ENCODE assay signal across 5 cellular contexts in genomic region chr10:103163766-103164403, GRCh38. TPM values are rescaled to one million over a fixed set of nuclear protein-coding genes. Genes with fewer than 3 reads are reported as not detected.
A peak's percentile ranks its signal among the peaks of the same experiment; 100 is the strongest.
DNase-seq lines count a peak whose midpoint lies in the region; ATAC-seq, FAIRE-seq and TF ChIP-seq lines count a peak whose summit lies in the region.
"Not testable (repeated sequence)": the region's sequence is repeated elsewhere in the genome, so short reads cannot be mapped to it uniquely, and the experiment has no call there.

No MANE protein-coding gene starts in this region.

- H3K4me1 ChIP-seq in PC-3 (ENCODE audit: insufficient read depth, low read length) (peaks cover 12% of the 10 kb centered on the region), HepG2 (ENCODE audit: insufficient read depth, low read length) (peaks cover 10% of the 10 kb centered on the region)
- not testable (repeated sequence) for H3K4me1 ChIP-seq in trophoblast cell (ENCODE audit: control insufficient read depth in 1 of 2, insufficient read depth in 2 of 2, low read length in 2 of 2)

- not testable (repeated sequence) for H4K12ac ChIP-seq in trophoblast cell (ENCODE audit: low read depth, low read length)

- H3K23ac ChIP-seq in trophoblast cell (ENCODE audit: low read length), result not testable (repeated sequence)

- not testable (repeated sequence) for H3K27me3 Mint-ChIP-seq in chondrocyte (ENCODE audit: low read depth)

- H2AFZ ChIP-seq in PC-3 (ENCODE audit: low read length); HepG2 (ENCODE audit: low read length); trophoblast cell (ENCODE audit: insufficient read depth, low read length, poor library complexity): not testable (repeated sequence)

- H4K91ac ChIP-seq in trophoblast cell (ENCODE audit: low read depth, low read length), result not testable (repeated sequence)

- not testable (repeated sequence) for TF ChIP-seq POLR2A in HepG2 (IDR thresholded peaks at IDR 0.05; ENCODE audit: insufficient read depth in 1 of 2, low read depth in 2 of 2, low read length in 2 of 2)

- TF ChIP-seq EP300 in Ishikawa (IDR thresholded peaks at IDR 0.05; ENCODE audit: borderline replicate concordance); HepG2 (IDR thresholded peaks at IDR 0.05; ENCODE audit: low read depth in 2 of 2, low read length in 2 of 2); HepG2 (CRISPR knock-in tag; IDR thresholded peaks at IDR 0.05; ENCODE audit: borderline replicate concordance): not testable (repeated sequence)

- not testable (repeated sequence) for FAIRE-seq in HepG2 (lab: Jason Lieb, UNC)

- H3K27me3 ChIP-seq in PC-3 (ENCODE audit: low read length); HepG2 (ENCODE audit: control insufficient read depth in 1 of 2, insufficient read depth in 2 of 2, low read length in 2 of 2); trophoblast cell (ENCODE audit: insufficient read depth, low read length): not testable (repeated sequence)

- H3K4me3 Mint-ChIP-seq in chondrocyte (ENCODE audit: unreplicated experiment), result not testable (repeated sequence)

- intact Hi-C loops in PC-3 (cut with micrococcal nuclease); HepG2 (cut with micrococcal nuclease; ENCODE audit: unreplicated experiment): not testable (repeated sequence)

- POLR2A ChIA-PET in PC-3 (lab: Charles Lee; ENCODE audit: unreplicated experiment), result not testable (repeated sequence)
- POLR2A ChIA-PET in HepG2 (lab: Yijun Ruan, JAX), result interaction anchor here (1.6 kb wide), 1 partner anchor 10 kb away, joined by 7 read pairs; no protein-coding TSS in a partner anchor

- in situ Hi-C loops in HepG2 (cut with HindIII; ENCODE audit: extremely low pct_ligation_motif_present, low pct_unique_long_range_greater_than_20kb), result not testable (repeated sequence)

- not testable (repeated sequence) for H3K79me1 ChIP-seq in trophoblast cell (ENCODE audit: low read length)

- not testable (repeated sequence) for H3K9me3 ChIP-seq in PC-3 (ENCODE audit: low read length); HepG2 (ENCODE audit: low read length); trophoblast cell (ENCODE audit: insufficient read depth, low read depth, low read length)

- H3K79me2 ChIP-seq in PC-3 (ENCODE audit: low read length), result peaks cover 37% of the 10 kb centered on the region
- H3K79me2 ChIP-seq in HepG2 (ENCODE audit: insufficient read depth, low read length); trophoblast cell (ENCODE audit: control insufficient read depth, insufficient read depth, low read length, poor library complexity): not testable (repeated sequence)

- H4K8ac ChIP-seq in trophoblast cell (ENCODE audit: low read depth, low read length), result not testable (repeated sequence)

- not testable (repeated sequence) for TF ChIP-seq RAD21 in Ishikawa (IDR thresholded peaks at IDR 0.05; ENCODE audit: low read depth); HepG2 (CRISPR knock-in tag; IDR thresholded peaks at IDR 0.05)

- CTCF ChIA-PET in PC-3 (lab: Charles Lee), result interaction anchor here (0.7 kb wide), 2 partner anchors 58 to 67 kb away, joined by 3 to 19 read pairs; no protein-coding TSS in a partner anchor
- CTCF ChIA-PET in HepG2 (lab: Yijun Ruan, JAX; ENCODE audit: low intra/inter-chr PET ratio, low total read pairs), result not testable (repeated sequence)

- H3K27ac ChIP-seq in PC-3 (ENCODE audit: low read length); HepG2 (ENCODE audit: extremely low read length, insufficient read depth, low read length); trophoblast cell (ENCODE audit: low read depth, low read length): not testable (repeated sequence)

- H3K18ac ChIP-seq in trophoblast cell (ENCODE audit: low read length), result not testable (repeated sequence)

- not testable (repeated sequence) for H3K14ac ChIP-seq in trophoblast cell (ENCODE audit: low read length)

- H4K20me1 ChIP-seq in PC-3 (ENCODE audit: low read length); HepG2 (ENCODE audit: insufficient read depth, low read length): not testable (repeated sequence)

- H2BK120ac ChIP-seq in trophoblast cell (ENCODE audit: insufficient read depth, low read length, poor library complexity), result not testable (repeated sequence)

- not testable (repeated sequence) for H3K36me3 ChIP-seq in PC-3 (ENCODE audit: low read depth, low read length)
- peaks cover 0 to 14% of the 10 kb centered on the region in 2 experiments; a peak in 2 of 5 replicates for H3K36me3 ChIP-seq in HepG2 (replicated peaks in 1 of 2; ENCODE audit: control insufficient read depth in 1 of 2, insufficient read depth in 2 of 2, low read length in 2 of 2)
- peaks cover 2 to 14% of the 10 kb centered on the region in 2 experiments for H3K36me3 ChIP-seq in trophoblast cell (ENCODE audit: control insufficient read depth in 1 of 2, insufficient read depth in 2 of 2, low read length in 2 of 2)

- not testable (repeated sequence) for H3K4me2 ChIP-seq in PC-3 (ENCODE audit: low read length); HepG2 (ENCODE audit: low read depth, low read length); trophoblast cell (ENCODE audit: low read length)

- not testable (repeated sequence) for H3K4ac ChIP-seq in trophoblast cell (ENCODE audit: low read depth, low read length)

- H3K9me3 Mint-ChIP-seq in chondrocyte (ENCODE audit: low read depth), result not testable (repeated sequence)

- H3F3A ChIP-seq in PC-3 (ENCODE audit: low read length, unreplicated experiment), result not testable (repeated sequence)

- peak; percentile 66 for DNase-seq in PC-3
- not testable (repeated sequence) for DNase-seq in chondrocyte (ENCODE audit: low spot score); HepG2 (ENCODE audit: low spot score)
- peak; percentile 24 to 49 for DNase-seq in trophoblast cell

- not testable (repeated sequence) for H2BK5ac ChIP-seq in trophoblast cell (ENCODE audit: low read depth, low read length, poor library complexity)

- not testable (repeated sequence) for ATAC-seq in PC-3, HepG2

- WGBS in HepG2 (ENCODE audit: low lambda C conversion rate), result 88% methylated on average over 9 of the region's 9 CpGs
- no CpG with 5 or more reads among the region's 9 CpGs for WGBS in trophoblast cell (ENCODE audit: extremely low coverage, insufficient coverage, insufficient read length)

- H2AK5ac ChIP-seq in trophoblast cell (ENCODE audit: low read length), result not testable (repeated sequence)

- H3K4me1 Mint-ChIP-seq in chondrocyte (ENCODE audit: low read depth), result not testable (repeated sequence)

- not testable (repeated sequence) for H3K4me3 ChIP-seq in PC-3 (ENCODE audit: low read length); HepG2 (replicated peaks in 1 of 3; ENCODE audit: insufficient read depth in 1 of 3, low read depth in 2 of 3, low read length in 3 of 3); trophoblast cell (ENCODE audit: low read depth, low read length)

- not testable (repeated sequence) for TF ChIP-seq CTCF in PC-3 (conservative IDR thresholded peaks at IDR 0.05; ENCODE audit: low read depth, low read length); chondrocyte (IDR thresholded peaks at IDR 0.05); HepG2 (CRISPR knock-in tag; IDR thresholded peaks at IDR 0.05)

- H3K9me2 ChIP-seq in PC-3 (replicated peaks; ENCODE audit: low read length), result not testable (repeated sequence)

- peak overlapping the region; percentile 8 for H3K27ac Mint-ChIP-seq in chondrocyte (ENCODE audit: unreplicated experiment)

- peaks cover 12% of the 10 kb centered on the region for H3K36me3 Mint-ChIP-seq in chondrocyte (ENCODE audit: low read depth)

- H3K9ac ChIP-seq in PC-3 (ENCODE audit: low read length); HepG2 (ENCODE audit: insufficient read depth, low read depth, low read length); trophoblast cell (ENCODE audit: low read length): not testable (repeated sequence)

- H2BK12ac ChIP-seq in trophoblast cell (ENCODE audit: low read length), result not testable (repeated sequence)

- not testable (repeated sequence) for BruUV-seq in PC-3 (replicated peaks; lab: Mats Ljungman, UMichigan); HepG2 (replicated peaks; lab: Mats Ljungman, UMichigan)

TF ChIP-seq in Ishikawa, 13 proteins besides CTCF, POLR2A, EP300 and RAD21:
- TF ChIP-seq CEBPB (IDR thresholded peaks at IDR 0.05), result 0 out of 2 replicates have a peak, but pooled peaks have one; percentile 41

RNA-seq across cellular contexts. Expression of gene NT5C2, which starts 29.2 kb away (rescaled TPM):
- total RNA-seq in PC-3 (2014; rRNA removed), result 48.3 and 74.6 TPM in 2 replicates
- 73.5 to 81.0 TPM (median 78.7 TPM) in 3 replicates for total RNA-seq in chondrocyte
- total RNA-seq in HepG2 (2016; rRNA removed; fragmentation: Illumina TruSeq; extraction: Trizol), result 40.6 and 51.5 TPM in 2 replicates
- 14.0 and 14.6 TPM in 2 replicates for total RNA-seq in HepG2 (2016; cell fraction: cytosol; rRNA removed; fragmentation: Illumina TruSeq; extraction: Trizol; ENCODE audit: low read depth)
- 41.6 and 53.9 TPM in 2 replicates for total RNA-seq in HepG2 (2016; cell fraction: insoluble cytoplasmic fraction; rRNA removed; fragmentation: Illumina TruSeq; extraction: Trizol)
- total RNA-seq in HepG2 (2016; cell fraction: membrane; rRNA removed; fragmentation: Illumina TruSeq; extraction: Trizol), result 20.7 and 21.7 TPM in 2 replicates
- total RNA-seq in HepG2 (2016; cell fraction: nucleus; rRNA removed; fragmentation: Illumina TruSeq; extraction: Trizol), result 45.1 and 47.6 TPM in 2 replicates
- polyA plus RNA-seq in HepG2 (2011; rRNA removed), result 53.3 and 55.2 TPM in 2 replicates
- polyA plus RNA-seq in HepG2 (2011; cell fraction: cytosol; rRNA removed), result 31.0 and 44.8 TPM in 2 replicates
- 26.5 and 38.0 TPM in 2 replicates for polyA plus RNA-seq in HepG2 (2011; cell fraction: nucleus; rRNA removed)
- polyA plus RNA-seq in HepG2 (2012), result 47.1 and 62.0 TPM in 2 replicates
- 4.3 and 4.4 TPM in 2 replicates for polyA plus RNA-seq in HepG2 (2016; cell fraction: cytosol; fragmentation: Illumina TruSeq; extraction: Trizol; ENCODE audit: low read depth)
- polyA plus RNA-seq in HepG2 (2016; cell fraction: insoluble cytoplasmic fraction; fragmentation: Illumina TruSeq; extraction: Trizol; ENCODE audit: low read depth), result 49.2 and 49.9 TPM in 2 replicates
- polyA plus RNA-seq in HepG2 (2016; cell fraction: membrane; fragmentation: Illumina TruSeq; extraction: Trizol; ENCODE audit: low read depth), result 12.7 and 13.5 TPM in 2 replicates
- 51.3 and 57.2 TPM in 2 replicates for polyA plus RNA-seq in HepG2 (2016; cell fraction: nucleus; fragmentation: Illumina TruSeq; extraction: Trizol; ENCODE audit: insufficient read depth, low read depth)
- 48.0 and 50.4 TPM in 2 replicates for polyA minus RNA-seq in HepG2 (2011; rRNA and poly(A)+ RNA removed; ENCODE audit: low replicate concordance)
- polyA minus RNA-seq in HepG2 (2011; cell fraction: cytosol; rRNA and poly(A)+ RNA removed), result 38.7 and 41.0 TPM in 2 replicates
- polyA minus RNA-seq in HepG2 (2011; cell fraction: nucleus; rRNA and poly(A)+ RNA removed), result 71.3 and 106 TPM in 2 replicates
- 62.0 and 62.9 TPM in 2 replicates for polyA plus RNA-seq in trophoblast cell (2013)
